2 cellular contexts compared by ENCODE assay signal in genomic region chr1:86606080-86606479, GRCh38. TPM values are rescaled to one million over a fixed set of nuclear protein-coding genes. Genes with fewer than 3 reads are reported as not detected.
"Had no signal": no experiment of that assay in that cellular context is flagged by ENCODE, and none has a peak within 500 bp of the region (broad histone marks: within the 10 kb centered on the region; RNA-seq: fewer than 3 reads in every experiment).

No MANE protein-coding gene starts in this region.

RNA-seq across cellular contexts. Expression of gene CLCA4, which starts 59.2 kb away (rescaled TPM):
- total RNA-seq: G401, GM12878 had no signal
